In genomic region chr12:120194534-120195395, GRCh38 we compare ENCODE assay signal across 1 cellular context.
A peak's percentile ranks its signal among the peaks of the same experiment; 100 is the strongest.
TF ChIP-seq lines count a peak whose summit lies in the region.

GCN1 (minus strand) TSS chr12:120194715; CDS start chr12:120194697, 18 bp downstream.

TF ChIP-seq in HepG2, 621 proteins besides CTCF, POLR2A, EP300 and RAD21 (continued from another document and continues in another):
- TF ChIP-seq ZBTB39 (CRISPR knock-in tag; IDR thresholded peaks at IDR 0.05) (no peak), TBX2 (CRISPR knock-in tag; IDR thresholded peaks at IDR 0.05; ENCODE audit: borderline replicate concordance) (peak; percentile 54; the same call in 1 of the 2 replicates), PRDM10 (CRISPR knock-in tag; IDR thresholded peaks at IDR 0.05; ENCODE audit: low read depth) (peak; percentile 17; the same call in 1 of the 2 replicates), ZNF224 (CRISPR knock-in tag; IDR thresholded peaks at IDR 0.05) (peak; percentile 46; the same call in 1 of the 2 replicates), ESRRA (CRISPR knock-in tag; IDR thresholded peaks at IDR 0.05; ENCODE audit: low read depth) (peak; percentile 28; the same call in 1 of the 2 replicates), GLI4 (CRISPR knock-in tag; IDR thresholded peaks at IDR 0.05; ENCODE audit: borderline replicate concordance) (peak; percentile 97; the same call in 1 of the 2 replicates), MIXL1 (CRISPR knock-in tag; IDR thresholded peaks at IDR 0.05) (peak; percentile 10; the same call in 1 of the 2 replicates), KDM6A (CRISPR knock-in tag; IDR thresholded peaks at IDR 0.05; ENCODE audit: low read depth) (no peak), ATF3 (CRISPR knock-in tag; IDR thresholded peaks at IDR 0.05) (peak; percentile 63; the same call in 1 of the 2 replicates), POLR2AphosphoS5 (IDR thresholded peaks at IDR 0.05; ENCODE audit: low read depth, low read length) (peak; percentile 74), CBX1 (IDR thresholded peaks at IDR 0.05; ENCODE audit: low read depth) (no peak), U2AF2 (IDR thresholded peaks at IDR 0.05; ENCODE audit: low read depth, low read length) (no peak), ZNF564 (CRISPR knock-in tag; IDR thresholded peaks at IDR 0.05) (peak; percentile 81; the same call in 1 of the 2 replicates), DNMT3B (CRISPR knock-in tag; conservative IDR thresholded peaks at IDR 0.05) (0 out of 2 replicates have a peak, but pooled peaks have one; percentile 32), MYC (CRISPR knock-in tag; IDR thresholded peaks at IDR 0.05; ENCODE audit: borderline replicate concordance) (peak; percentile 100), SAFB2 (CRISPR knock-in tag; IDR thresholded peaks at IDR 0.05; ENCODE audit: borderline replicate concordance, low read depth) (peak; percentile 55), ZNF572 (CRISPR knock-in tag; IDR thresholded peaks at IDR 0.05) (no peak), ZNF598 (CRISPR knock-in tag; IDR thresholded peaks at IDR 0.05; ENCODE audit: borderline replicate concordance) (peak; percentile 19; the same call in 1 of the 2 replicates), ZSCAN29 (CRISPR knock-in tag; conservative IDR thresholded peaks at IDR 0.05) (0 out of 2 replicates have a peak, but pooled peaks have one; percentile 49), TEAD2 (CRISPR knock-in tag; IDR thresholded peaks at IDR 0.05) (peak; percentile 50; the same call in 1 of the 2 replicates), ZNF704 (CRISPR knock-in tag; IDR thresholded peaks at IDR 0.05; ENCODE audit: borderline replicate concordance) (peak; percentile 70; the same call in 1 of the 2 replicates), SSRP1 (CRISPR knock-in tag; IDR thresholded peaks at IDR 0.05) (peak; percentile 19; the same call in 1 of the 2 replicates), SALL1 (CRISPR knock-in tag; IDR thresholded peaks at IDR 0.05) (peak; percentile 86), FOXM1 (CRISPR knock-in tag; IDR thresholded peaks at IDR 0.05) (no peak), BRD4 (CRISPR knock-in tag; IDR thresholded peaks at IDR 0.05) (peak; percentile 96), CBX2 (IDR thresholded peaks at IDR 0.05; ENCODE audit: low read depth, low read length) (no peak), CBX2 (CRISPR knock-in tag; IDR thresholded peaks at IDR 0.05; ENCODE audit: low read depth) (no peak), TCF7 (IDR thresholded peaks at IDR 0.05; ENCODE audit: low read depth) (no peak), HOXA9 (CRISPR knock-in tag; IDR thresholded peaks at IDR 0.05; ENCODE audit: borderline replicate concordance) (no peak), NFKB2 (CRISPR knock-in tag; IDR thresholded peaks at IDR 0.05; ENCODE audit: borderline replicate concordance) (peak; percentile 70; the same call in 1 of the 2 replicates), SNAPC2 (CRISPR knock-in tag; IDR thresholded peaks at IDR 0.05) (peak; percentile 90; the same call in 1 of the 2 replicates), HIC2 (CRISPR knock-in tag; IDR thresholded peaks at IDR 0.05; ENCODE audit: low read depth) (no peak), KLF16 (CRISPR knock-in tag; IDR thresholded peaks at IDR 0.05) (peak in 1 of 2 experiments; percentile 69; a peak in 2 of 4 replicates), ZBTB7B (CRISPR knock-in tag; IDR thresholded peaks at IDR 0.05) (peak; percentile 40; the same call in 1 of the 2 replicates), ZNF670 (CRISPR knock-in tag; IDR thresholded peaks at IDR 0.05; ENCODE audit: borderline replicate concordance) (0 out of 2 replicates have a peak, but pooled peaks have one; percentile 15), REL (CRISPR knock-in tag; conservative IDR thresholded peaks at IDR 0.05) (0 out of 2 replicates have a peak, but pooled peaks have one; percentile 41), MEF2D (CRISPR knock-in tag; IDR thresholded peaks at IDR 0.05) (peak; percentile 10; the same call in 1 of the 2 replicates), ZSCAN21 (CRISPR knock-in tag; IDR thresholded peaks at IDR 0.05; ENCODE audit: borderline replicate concordance) (peak; percentile 89), ELK4 (CRISPR knock-in tag; IDR thresholded peaks at IDR 0.05; ENCODE audit: borderline replicate concordance) (no peak; the same call in 1 of the 2 replicates), LCORL (IDR thresholded peaks at IDR 0.05) (no peak), LCORL (CRISPR knock-in tag; IDR thresholded peaks at IDR 0.05) (0 out of 2 replicates have a peak, but pooled peaks have one; percentile 42), ZNF737 (CRISPR knock-in tag; IDR thresholded peaks at IDR 0.05; ENCODE audit: borderline replicate concordance) (no peak), MBNL3 (CRISPR knock-in tag; conservative IDR thresholded peaks at IDR 0.05) (no peak), GTF3A (CRISPR knock-in tag; conservative IDR thresholded peaks at IDR 0.05) (no peak; the same call in 1 of the 2 replicates), AHR (CRISPR knock-in tag; IDR thresholded peaks at IDR 0.05) (peak; percentile 78; the same call in 1 of the 2 replicates), THAP7 (CRISPR knock-in tag; IDR thresholded peaks at IDR 0.05) (peak; percentile 93), E2F5 (CRISPR knock-in tag; conservative IDR thresholded peaks at IDR 0.05) (0 out of 2 replicates have a peak, but pooled peaks have one; percentile 53), ZBTB49 (CRISPR knock-in tag; IDR thresholded peaks at IDR 0.05; ENCODE audit: borderline replicate concordance) (no peak)
